ENCODE assay signal across 1 cellular context in the genomic region with DNA sequence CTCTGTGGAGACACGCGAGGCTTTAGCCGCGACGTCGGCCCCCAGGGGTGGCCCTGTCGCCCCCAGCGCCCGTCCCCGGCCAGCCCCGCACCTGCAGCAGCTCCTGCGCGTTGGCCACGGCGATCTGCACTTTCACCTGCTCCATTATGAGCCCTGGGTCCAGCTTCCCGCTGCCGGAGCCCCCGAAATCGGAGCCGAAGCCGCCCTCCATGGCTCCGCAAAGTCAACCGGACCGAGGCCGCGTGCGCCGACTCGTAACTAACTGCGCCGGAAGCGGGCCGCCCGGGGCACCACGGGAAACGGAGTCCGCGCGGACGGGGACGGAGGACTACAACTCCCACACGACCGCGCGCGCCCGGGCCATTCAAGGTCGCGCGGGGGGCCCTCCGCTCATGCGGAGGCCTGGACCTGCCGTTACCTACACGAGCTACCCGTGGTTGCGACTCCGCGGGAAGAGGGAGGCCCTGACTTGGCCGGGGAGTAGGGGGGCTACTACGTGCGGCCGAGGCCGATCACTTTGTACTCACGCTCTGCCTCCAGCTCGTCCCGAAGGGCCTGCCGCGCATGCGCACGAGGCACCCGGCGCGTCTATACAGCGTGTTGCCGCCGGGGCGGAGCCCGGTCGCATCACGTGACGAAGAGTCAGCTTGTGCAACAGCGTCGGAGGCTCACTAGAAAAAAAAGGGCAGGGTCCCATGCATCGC.
TF ChIP-seq lines count a peak whose summit lies in the region.

A gene (minus strand): TSS at position 264 of the 704 bp plus-strand sequence. CDS start 53 bp downstream, at position 211.

TF ChIP-seq in HCT116, 20 proteins besides CTCF, POLR2A, EP300 and RAD21 (continued from another document):
- TF ChIP-seq, protein P1, sequence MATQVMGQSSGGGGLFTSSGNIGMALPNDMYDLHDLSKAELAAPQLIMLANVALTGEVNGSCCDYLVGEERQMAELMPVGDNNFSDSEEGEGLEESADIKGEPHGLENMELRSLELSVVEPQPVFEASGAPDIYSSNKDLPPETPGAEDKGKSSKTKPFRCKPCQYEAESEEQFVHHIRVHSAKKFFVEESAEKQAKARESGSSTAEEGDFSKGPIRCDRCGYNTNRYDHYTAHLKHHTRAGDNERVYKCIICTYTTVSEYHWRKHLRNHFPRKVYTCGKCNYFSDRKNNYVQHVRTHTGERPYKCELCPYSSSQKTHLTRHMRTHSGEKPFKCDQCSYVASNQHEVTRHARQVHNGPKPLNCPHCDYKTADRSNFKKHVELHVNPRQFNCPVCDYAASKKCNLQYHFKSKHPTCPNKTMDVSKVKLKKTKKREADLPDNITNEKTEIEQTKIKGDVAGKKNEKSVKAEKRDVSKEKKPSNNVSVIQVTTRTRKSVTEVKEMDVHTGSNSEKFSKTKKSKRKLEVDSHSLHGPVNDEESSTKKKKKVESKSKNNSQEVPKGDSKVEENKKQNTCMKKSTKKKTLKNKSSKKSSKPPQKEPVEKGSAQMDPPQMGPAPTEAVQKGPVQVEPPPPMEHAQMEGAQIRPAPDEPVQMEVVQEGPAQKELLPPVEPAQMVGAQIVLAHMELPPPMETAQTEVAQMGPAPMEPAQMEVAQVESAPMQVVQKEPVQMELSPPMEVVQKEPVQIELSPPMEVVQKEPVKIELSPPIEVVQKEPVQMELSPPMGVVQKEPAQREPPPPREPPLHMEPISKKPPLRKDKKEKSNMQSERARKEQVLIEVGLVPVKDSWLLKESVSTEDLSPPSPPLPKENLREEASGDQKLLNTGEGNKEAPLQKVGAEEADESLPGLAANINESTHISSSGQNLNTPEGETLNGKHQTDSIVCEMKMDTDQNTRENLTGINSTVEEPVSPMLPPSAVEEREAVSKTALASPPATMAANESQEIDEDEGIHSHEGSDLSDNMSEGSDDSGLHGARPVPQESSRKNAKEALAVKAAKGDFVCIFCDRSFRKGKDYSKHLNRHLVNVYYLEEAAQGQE (IDR thresholded peaks at IDR 0.05; ENCODE audit: low read depth), result no peak
- TF ChIP-seq EZH2 (IDR thresholded peaks at IDR 0.05) (no peak), YY1 (IDR thresholded peaks at IDR 0.05; ENCODE audit: extremely low read depth, insufficient replicate concordance, low read depth, low read length) (peak; percentile 56), SP1 (IDR thresholded peaks at IDR 0.05; ENCODE audit: low read depth) (peak; percentile 57), EZH2phosphoT487 (IDR thresholded peaks at IDR 0.05; ENCODE audit: borderline replicate concordance) (no peak), EGR1 (IDR thresholded peaks at IDR 0.05; ENCODE audit: low read depth) (no peak), SRF (IDR thresholded peaks at IDR 0.05; ENCODE audit: low read depth) (peak; percentile 86; the same call in 1 of the 2 replicates), TCF7L2 (IDR thresholded peaks at IDR 0.05; ENCODE audit: borderline replicate concordance, extremely low read depth, insufficient read depth, insufficient read length) (peak; percentile 40), FOSL1 (IDR thresholded peaks at IDR 0.05; ENCODE audit: low read depth) (no peak), SIN3A (IDR thresholded peaks at IDR 0.05; ENCODE audit: low read depth) (peak; percentile 72; the same call in 1 of the 2 replicates), ZFX (IDR thresholded peaks at IDR 0.05) (peak; percentile 94), ELF1 (IDR thresholded peaks at IDR 0.05; ENCODE audit: borderline replicate concordance, low read depth) (no peak; the same call in 1 of the 2 replicates)
- TF ChIP-seq, protein P2, sequence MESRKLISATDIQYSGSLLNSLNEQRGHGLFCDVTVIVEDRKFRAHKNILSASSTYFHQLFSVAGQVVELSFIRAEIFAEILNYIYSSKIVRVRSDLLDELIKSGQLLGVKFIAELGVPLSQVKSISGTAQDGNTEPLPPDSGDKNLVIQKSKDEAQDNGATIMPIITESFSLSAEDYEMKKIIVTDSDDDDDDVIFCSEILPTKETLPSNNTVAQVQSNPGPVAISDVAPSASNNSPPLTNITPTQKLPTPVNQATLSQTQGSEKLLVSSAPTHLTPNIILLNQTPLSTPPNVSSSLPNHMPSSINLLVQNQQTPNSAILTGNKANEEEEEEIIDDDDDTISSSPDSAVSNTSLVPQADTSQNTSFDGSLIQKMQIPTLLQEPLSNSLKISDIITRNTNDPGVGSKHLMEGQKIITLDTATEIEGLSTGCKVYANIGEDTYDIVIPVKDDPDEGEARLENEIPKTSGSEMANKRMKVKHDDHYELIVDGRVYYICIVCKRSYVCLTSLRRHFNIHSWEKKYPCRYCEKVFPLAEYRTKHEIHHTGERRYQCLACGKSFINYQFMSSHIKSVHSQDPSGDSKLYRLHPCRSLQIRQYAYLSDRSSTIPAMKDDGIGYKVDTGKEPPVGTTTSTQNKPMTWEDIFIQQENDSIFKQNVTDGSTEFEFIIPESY (IDR thresholded peaks at IDR 0.05; ENCODE audit: extremely low read depth, insufficient replicate concordance, low read length), result no peak
- TF ChIP-seq, protein P3, sequence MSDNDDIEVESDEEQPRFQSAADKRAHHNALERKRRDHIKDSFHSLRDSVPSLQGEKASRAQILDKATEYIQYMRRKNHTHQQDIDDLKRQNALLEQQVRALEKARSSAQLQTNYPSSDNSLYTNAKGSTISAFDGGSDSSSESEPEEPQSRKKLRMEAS (IDR thresholded peaks at IDR 0.05), result peak; percentile 95
- TF ChIP-seq, protein P4, sequence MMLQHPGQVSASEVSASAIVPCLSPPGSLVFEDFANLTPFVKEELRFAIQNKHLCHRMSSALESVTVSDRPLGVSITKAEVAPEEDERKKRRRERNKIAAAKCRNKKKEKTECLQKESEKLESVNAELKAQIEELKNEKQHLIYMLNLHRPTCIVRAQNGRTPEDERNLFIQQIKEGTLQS (IDR thresholded peaks at IDR 0.05), result no peak
